In the genomic region with DNA sequence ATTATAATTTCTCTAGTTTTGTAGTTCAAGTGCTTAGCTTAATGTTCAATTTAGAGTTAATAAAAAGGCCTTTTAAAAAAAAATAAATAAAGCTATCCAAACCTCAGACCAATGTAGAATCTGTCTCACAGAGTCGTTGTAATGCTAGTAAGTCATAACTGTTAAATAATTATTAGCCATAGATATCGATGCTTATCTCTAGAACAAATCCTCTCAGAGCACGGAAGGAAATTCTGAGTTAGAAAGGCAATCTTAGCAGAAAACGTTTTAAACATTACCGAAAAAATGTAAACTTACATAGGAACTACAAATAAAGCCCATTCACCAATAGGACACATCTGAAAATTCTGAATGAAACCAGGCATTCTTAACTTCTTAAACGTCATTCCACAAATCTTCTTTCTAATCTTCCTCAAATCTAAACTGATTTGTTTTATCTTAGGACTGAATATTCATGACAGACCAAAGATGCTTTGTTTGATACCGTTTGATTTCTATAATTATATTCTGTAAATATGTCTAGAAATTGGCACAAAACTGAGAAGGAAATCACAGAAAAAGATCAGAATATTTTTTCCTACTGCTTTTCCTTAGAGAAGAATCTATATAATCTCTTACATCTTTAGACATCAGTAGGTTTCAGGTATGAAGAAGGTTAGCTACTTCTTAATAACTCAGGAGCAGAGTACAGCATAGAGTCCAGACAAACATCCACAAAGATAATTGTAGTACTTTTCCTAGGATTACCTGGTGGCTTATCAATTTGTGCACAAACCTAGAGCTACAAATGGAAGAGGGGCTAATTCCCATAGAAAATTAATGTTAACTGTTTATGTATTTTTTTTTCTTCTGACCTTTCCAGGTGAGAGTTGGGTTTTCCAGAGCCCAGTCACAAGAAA, we compare ENCODE assay signal across 1 cellular context.
TF ChIP-seq lines count a peak whose summit lies in the region.

No MANE protein-coding gene starts in this region.

TF ChIP-seq in A549, 52 proteins besides CTCF, POLR2A, EP300 and RAD21 (continued from another document):
- TF ChIP-seq PHF8 (IDR thresholded peaks at IDR 0.05; ENCODE audit: borderline replicate concordance, low read depth) (no peak), HOXA7 (CRISPR knock-in tag; IDR thresholded peaks at IDR 0.05) (peak; percentile 38), FOSB (CRISPR knock-in tag; IDR thresholded peaks at IDR 0.05) (peak; percentile 87), SREBF2 (IDR thresholded peaks at IDR 0.05) (no peak), JUNB (IDR thresholded peaks at IDR 0.05) (no peak), CEBPB (IDR thresholded peaks at IDR 0.05) (no peak), TFCP2L1 (CRISPR knock-in tag; IDR thresholded peaks at IDR 0.05) (peak; percentile 79; the same call in 1 of the 2 replicates), CHD4 (IDR thresholded peaks at IDR 0.05; ENCODE audit: borderline replicate concordance) (no peak), HEYL (CRISPR knock-in tag; IDR thresholded peaks at IDR 0.05) (no peak)
- TF ChIP-seq, protein P1, sequence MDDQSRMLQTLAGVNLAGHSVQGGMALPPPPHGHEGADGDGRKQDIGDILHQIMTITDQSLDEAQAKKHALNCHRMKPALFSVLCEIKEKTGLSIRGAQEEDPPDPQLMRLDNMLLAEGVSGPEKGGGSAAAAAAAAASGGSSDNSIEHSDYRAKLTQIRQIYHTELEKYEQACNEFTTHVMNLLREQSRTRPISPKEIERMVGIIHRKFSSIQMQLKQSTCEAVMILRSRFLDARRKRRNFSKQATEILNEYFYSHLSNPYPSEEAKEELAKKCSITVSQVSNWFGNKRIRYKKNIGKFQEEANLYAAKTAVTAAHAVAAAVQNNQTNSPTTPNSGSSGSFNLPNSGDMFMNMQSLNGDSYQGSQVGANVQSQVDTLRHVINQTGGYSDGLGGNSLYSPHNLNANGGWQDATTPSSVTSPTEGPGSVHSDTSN (IDR thresholded peaks at IDR 0.05): no peak
- TF ChIP-seq, protein P2, sequence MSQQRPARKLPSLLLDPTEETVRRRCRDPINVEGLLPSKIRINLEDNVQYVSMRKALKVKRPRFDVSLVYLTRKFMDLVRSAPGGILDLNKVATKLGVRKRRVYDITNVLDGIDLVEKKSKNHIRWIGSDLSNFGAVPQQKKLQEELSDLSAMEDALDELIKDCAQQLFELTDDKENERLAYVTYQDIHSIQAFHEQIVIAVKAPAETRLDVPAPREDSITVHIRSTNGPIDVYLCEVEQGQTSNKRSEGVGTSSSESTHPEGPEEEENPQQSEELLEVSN (IDR thresholded peaks at IDR 0.05; ENCODE audit: borderline replicate concordance, low read depth): no peak
